7 cellular contexts compared by ENCODE assay signal in the genomic region with DNA sequence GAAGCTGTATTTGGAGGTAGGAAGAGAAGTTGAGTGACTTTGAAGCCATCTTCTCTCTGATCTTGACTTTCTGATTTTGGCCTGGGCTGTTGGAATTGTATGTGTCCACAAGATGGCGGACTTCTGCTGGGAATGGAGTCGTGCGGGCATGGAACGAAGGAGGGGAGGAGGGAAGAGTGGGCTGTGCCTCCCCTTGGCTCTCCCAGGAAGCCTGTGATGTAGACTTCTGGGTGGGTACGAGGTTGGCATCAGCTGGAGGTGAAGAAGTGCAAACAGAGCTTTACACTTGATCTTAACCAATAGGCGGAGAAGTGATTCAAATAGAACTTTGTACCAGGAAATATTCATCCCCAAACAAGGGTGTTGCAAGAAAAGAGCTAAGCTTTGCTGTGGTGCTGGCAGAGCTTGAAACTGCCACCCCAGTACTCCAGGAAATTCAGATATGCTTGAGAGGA. TPM values are rescaled to one million over a fixed set of nuclear protein-coding genes. Genes with fewer than 3 reads are reported as not detected.
A peak's percentile ranks its signal among the peaks of the same experiment; 100 is the strongest.
DNase-seq lines count a peak whose midpoint lies in the region; ATAC-seq and TF ChIP-seq lines count a peak whose summit lies in the region.

No MANE protein-coding gene starts in this region.

- no TSS peak for BruUV-seq in IMR-90 (replicated peaks; lab: Mats Ljungman, UMichigan)

- no peak overlapping the region for H3K18ac ChIP-seq in IMR-90 (ENCODE audit: low read depth, low read length)

- POLR2A ChIA-PET in IMR-90 (lab: Charles Lee; ENCODE audit: unreplicated experiment) = no interaction called here

- dilution Hi-C loops in IMR-90 (cut with HindIII; ENCODE audit: low sequenced_read_pairs, unreplicated experiment) = no loop called here

- DNase-seq in EL = peak; percentile 61
- peak; percentile 55 for DNase-seq in IMR-90
- peak; percentile 52 for DNase-seq in SW480 (ENCODE audit: low spot score)
- DNase-seq in chondrocyte (ENCODE audit: low spot score) = no peak
- DNase-seq in left lung = peak in 1 of 2 donors; percentile 78
- peak; percentile 83 to 84 for DNase-seq in suprapubic skin (ENCODE audit: low spot score in 2 of 2)

- H4K20me1 ChIP-seq in IMR-90 (ENCODE audit: insufficient read depth, low read length) = no peaks in the 10 kb centered on the region

- no peaks in the 10 kb centered on the region for H3K79me1 ChIP-seq in IMR-90 (ENCODE audit: low read depth in 1 of 2, low read length in 2 of 2)

- no peak overlapping the region for H3K4me2 ChIP-seq in IMR-90 (ENCODE audit: low read depth, low read length)

- H4K91ac ChIP-seq in IMR-90 (ENCODE audit: insufficient read depth, low read depth, low read length) = no peak overlapping the region

- H4K5ac ChIP-seq in IMR-90 (ENCODE audit: low read depth, low read length) = no peak overlapping the region

- peaks cover 5% of the 10 kb centered on the region for H3K27me3 Mint-ChIP-seq in chondrocyte (ENCODE audit: low read depth)

- ATAC-seq in IMR-90 (ENCODE audit: low read depth) = peak; percentile 98
- peak; percentile 97 for ATAC-seq in left lung
- ATAC-seq in HG02973 (IDR thresholded peaks at IDR 0.05; ENCODE audit: unreplicated experiment) = no peak

- no peak overlapping the region for H3K27ac ChIP-seq in IMR-90 (ENCODE audit: insufficient read depth, low read length)
- H3K27ac ChIP-seq in left lung = no peak overlapping the region
- H3K27ac ChIP-seq in suprapubic skin = no peak overlapping the region

- no peak overlapping the region for H3K4ac ChIP-seq in IMR-90 (ENCODE audit: low read depth, low read length)

- H2BK5ac ChIP-seq in IMR-90 (ENCODE audit: low read depth, low read length, poor library complexity, severe bottlenecking) = no peak overlapping the region

- H3K9me1 ChIP-seq in IMR-90 (ENCODE audit: insufficient read depth, low read length) = no peaks in the 10 kb centered on the region

- TF ChIP-seq RAD21 in IMR-90 (IDR thresholded peaks at IDR 0.05; ENCODE audit: low read length) = peak; percentile 77

- peak; percentile 80 for TF ChIP-seq CTCF in IMR-90 (conservative IDR thresholded peaks at IDR 0.05; ENCODE audit: low read depth, low read length)
- peak; percentile 89 for TF ChIP-seq CTCF in chondrocyte (IDR thresholded peaks at IDR 0.05)
- TF ChIP-seq CTCF in left lung (IDR thresholded peaks at IDR 0.05) = peak; percentile 61 to 70
- TF ChIP-seq CTCF in suprapubic skin (IDR thresholded peaks at IDR 0.05) = peak; percentile 63 to 67

- no peak overlapping the region for H4K8ac ChIP-seq in IMR-90 (ENCODE audit: low read depth in 2 of 2, low read length in 2 of 2)

- peak overlapping the region; percentile 43 for H3K27ac Mint-ChIP-seq in chondrocyte (ENCODE audit: unreplicated experiment)

- H2AK9ac ChIP-seq in IMR-90 (replicated peaks; ENCODE audit: low read depth, low read length, poor library complexity) = no peak overlapping the region

- H3K4me3 ChIP-seq in IMR-90 (ENCODE audit: insufficient read depth, low read depth, low read length) (no peak overlapping the region), left lung (no peak overlapping the region), suprapubic skin (no peak overlapping the region)

- no peaks in the 10 kb centered on the region for H3K36me3 ChIP-seq in IMR-90 (ENCODE audit: control insufficient read depth, insufficient read depth, low read length)
- no peaks in the 10 kb centered on the region for H3K36me3 ChIP-seq in left lung
- H3K36me3 ChIP-seq in suprapubic skin = no peaks in the 10 kb centered on the region

- H2AK5ac ChIP-seq in IMR-90 (ENCODE audit: low read depth, low read length) = no peak overlapping the region

- H2AFZ ChIP-seq in IMR-90 (replicated peaks; ENCODE audit: low read length, poor library complexity) = peak overlapping the region; percentile 48

- no CpG with 5 or more reads among the region's 6 CpGs for WGBS in IMR-90 (ENCODE audit: extremely low coverage in 2 of 2, insufficient read length in 1 of 2), 2 experiments
- 9% methylated on average over 6 of the region's 6 CpGs for WGBS in suprapubic skin

- peaks cover 2% of the 10 kb centered on the region for H3K4me1 Mint-ChIP-seq in chondrocyte (ENCODE audit: low read depth)

- H3K23ac ChIP-seq in IMR-90 (ENCODE audit: low read depth, low read length) = no peak overlapping the region

- H3K4me1 ChIP-seq in IMR-90 (ENCODE audit: control insufficient read depth, insufficient read depth, low read length) = no peaks in the 10 kb centered on the region
- H3K4me1 ChIP-seq in left lung = no peaks in the 10 kb centered on the region
- peaks cover 8% of the 10 kb centered on the region for H3K4me1 ChIP-seq in suprapubic skin

- H3K9me3 ChIP-seq in IMR-90 (ENCODE audit: control insufficient read depth, insufficient read depth, low read length) = no peaks in the 10 kb centered on the region
- H3K9me3 ChIP-seq in left lung = no peaks in the 10 kb centered on the region
- no peaks in the 10 kb centered on the region for H3K9me3 ChIP-seq in suprapubic skin

- no peak overlapping the region for H3K56ac ChIP-seq in IMR-90 (ENCODE audit: extremely low read depth, insufficient read depth, low read length)

- no peak overlapping the region for H3K4me3 Mint-ChIP-seq in chondrocyte (ENCODE audit: unreplicated experiment)

- no peak overlapping the region for H2BK15ac ChIP-seq in IMR-90 (ENCODE audit: low read depth, low read length)

- H3K14ac ChIP-seq in IMR-90 (replicated peaks; ENCODE audit: low read depth, low read length) = no peak overlapping the region

- no peak for TF ChIP-seq POLR2A in IMR-90 (IDR thresholded peaks at IDR 0.05; ENCODE audit: low read depth, low read length)
- no peak for TF ChIP-seq POLR2A in suprapubic skin (IDR thresholded peaks at IDR 0.05)

- H3K9ac ChIP-seq in IMR-90 (ENCODE audit: low read depth, low read length) = no peak overlapping the region

- H2BK20ac ChIP-seq in IMR-90 (ENCODE audit: low read depth, low read length) = no peak overlapping the region

- intact Hi-C loops in IMR-90 (cut with micrococcal nuclease) (loop anchor here (1.0 to 2.0 kb wide), 2 partner anchors 90 to 108 kb away; no protein-coding TSS in a partner anchor), left lung (cut with DNase I) (loop anchor here in 1 of 2 donors (5.0 kb wide), 1 partner anchor 110 kb away; no protein-coding TSS in a partner anchor)

- TF ChIP-seq EP300 in suprapubic skin (IDR thresholded peaks at IDR 0.05) = no peak

- H2BK120ac ChIP-seq in IMR-90 (ENCODE audit: low read depth, low read length) = no peak overlapping the region

- in situ Hi-C loops in IMR-90 (cut with MboI; ENCODE audit: low sequenced_read_pairs) = loop anchor here (5.0 to 10.0 kb wide), 3 partner anchors 92 to 1258 kb away; partner anchors contain the start of gene ZNF18

- H3K36me3 Mint-ChIP-seq in chondrocyte (ENCODE audit: low read depth) = peaks cover 1% of the 10 kb centered on the region

- CTCF ChIA-PET in IMR-90 (lab: Yijun Ruan, JAX) = interaction anchor here (0.5 to 2.6 kb wide), 7 partner anchors 10 to 110 kb away, joined by 3 to 16 read pairs (median 4); no protein-coding TSS in a partner anchor

- no peaks in the 10 kb centered on the region for H3K9me3 Mint-ChIP-seq in chondrocyte (ENCODE audit: low read depth)

- peaks cover 10% of the 10 kb centered on the region for H3K27me3 ChIP-seq in IMR-90 (ENCODE audit: control insufficient read depth, insufficient read depth, low read length)
- H3K27me3 ChIP-seq in left lung = no peaks in the 10 kb centered on the region
- no peaks in the 10 kb centered on the region for H3K27me3 ChIP-seq in suprapubic skin

TF ChIP-seq in IMR-90, 13 proteins besides CTCF, POLR2A, EP300 and RAD21:
- TF ChIP-seq MXI1 (IDR thresholded peaks at IDR 0.05; ENCODE audit: borderline replicate concordance, low read depth, low read length) = no peak
- no peak for TF ChIP-seq FOS (IDR thresholded peaks at IDR 0.05; ENCODE audit: low read depth, low read length)
- no peak for TF ChIP-seq ELK1 (IDR thresholded peaks at IDR 0.05; ENCODE audit: borderline replicate concordance, low read depth, low read length)
- TF ChIP-seq CEBPB (IDR thresholded peaks at IDR 0.05; ENCODE audit: low read depth, low read length) = no peak
- peak; percentile 73; the same call in 1 of the 2 replicates for TF ChIP-seq MAZ (IDR thresholded peaks at IDR 0.05; ENCODE audit: borderline replicate concordance, low read depth, low read length)
- TF ChIP-seq CHD1 (IDR thresholded peaks at IDR 0.05; ENCODE audit: low read depth, low read length) = no peak
- peak; percentile 64 for TF ChIP-seq SMC3 (IDR thresholded peaks at IDR 0.05; ENCODE audit: low read depth, low read length)

RNA-seq across cellular contexts. Expression of gene TMEM220, which starts 7.4 kb away (rescaled TPM):
- total RNA-seq in IMR-90 (2012; rRNA removed) (1.1 and 1.7 TPM in 2 replicates), chondrocyte (4.4 to 7.9 TPM (median 7.6 TPM) in 3 replicates), left lung (1 to 10 TPM; 6.9 to 7.6 TPM), suprapubic skin (10 to 100 TPM in 2 of 4 donors, 1 to 10 TPM in 2; 4.5 to 12.1 (median 9.4) TPM)
- polyA plus RNA-seq in IMR-90 (2012; rRNA removed) = 1.3 and 1.9 TPM in 2 replicates
- polyA plus RNA-seq in IMR-90 (2012; cell fraction: cytosol; rRNA removed) = 0.73 and 2.1 TPM in 2 replicates
- 1.3 and 4.7 TPM in 2 replicates for polyA plus RNA-seq in IMR-90 (2012; cell fraction: nucleus; rRNA removed; ENCODE audit: low replicate concordance)

RNA-seq across cellular contexts. Expression of gene ADPRM, which starts 39.8 kb away (rescaled TPM):
- 10.3 and 12.2 TPM in 2 replicates for total RNA-seq in IMR-90 (2012; rRNA removed)
- polyA plus RNA-seq in IMR-90 (2012; rRNA removed) = 6.1 and 7.4 TPM in 2 replicates
- 1.7 and 1.9 TPM in 2 replicates for polyA plus RNA-seq in IMR-90 (2012; cell fraction: cytosol; rRNA removed)
- polyA plus RNA-seq in IMR-90 (2012; cell fraction: nucleus; rRNA removed; ENCODE audit: low replicate concordance) = 0.52 and 4.3 TPM in 2 replicates
- 8.2 to 14.5 TPM (median 13.4 TPM) in 3 replicates for total RNA-seq in chondrocyte
- total RNA-seq in left lung = 1 to 10 TPM; 6.2 to 6.5 TPM
- 10 to 100 TPM in 3 of 4 donors, 1 to 10 TPM in 1; 8.8 to 22.4 (median 10.6) TPM for total RNA-seq in suprapubic skin

RNA-seq across cellular contexts. Expression of gene SCO1, which starts 39.9 kb away (rescaled TPM):
- total RNA-seq in IMR-90 (2012; rRNA removed) = 21.7 and 23.1 TPM in 2 replicates
- 17.0 and 18.2 TPM in 2 replicates for polyA plus RNA-seq in IMR-90 (2012; rRNA removed)
- 21.8 and 30.2 TPM in 2 replicates for polyA plus RNA-seq in IMR-90 (2012; cell fraction: cytosol; rRNA removed)
- 12.8 and 18.7 TPM in 2 replicates for polyA plus RNA-seq in IMR-90 (2012; cell fraction: nucleus; rRNA removed; ENCODE audit: low replicate concordance)
- 29.2 to 31.2 TPM (median 30.2 TPM) in 3 replicates for total RNA-seq in chondrocyte
- total RNA-seq in left lung = 10 to 100 TPM; 24.5 to 25.1 TPM
- 10 to 100 TPM; 11.9 to 34.2 (median 14.1) TPM for total RNA-seq in suprapubic skin
